In genomic region chr12:89863332-89863938, GRCh38 we compare ENCODE assay signal across 8 cellular contexts.
DNase-seq lines count a peak whose midpoint lies in the region; ATAC-seq and TF ChIP-seq lines count a peak whose summit lies in the region.

No MANE protein-coding gene starts in this region.

- H4K20me1 ChIP-seq in OCI-LY1 (ENCODE audit: insufficient read depth, low read length): no peaks in the 10 kb centered on the region

- TF ChIP-seq POLR2A in GM18505 (IDR thresholded peaks at IDR 0.05; ENCODE audit: borderline replicate concordance, extremely low read depth, insufficient read depth, insufficient read length): no peak

- peaks cover 46% of the 10 kb centered on the region for H3K4me1 Mint-ChIP-seq in activated naive CD8-positive, alpha-beta T cell treated with anti-CD3 and anti-CD28 coated beads for 36 hours

- TF ChIP-seq CTCF in OCI-LY1 (IDR thresholded peaks at IDR 0.05; ENCODE audit: low read length): no peak
- no peak for TF ChIP-seq CTCF in neutrophil (IDR thresholded peaks at IDR 0.05)

- H3K27me3 ChIP-seq in OCI-LY1 (ENCODE audit: insufficient read depth, low read length) (no peaks in the 10 kb centered on the region), neutrophil (no peaks in the 10 kb centered on the region), aorta (ENCODE audit: control insufficient read depth in 1 of 2, insufficient read depth in 2 of 2, low read length in 1 of 2) (peaks cover 0 to 1% of the 10 kb centered on the region in 2 donors)

- peak overlapping the region; percentile 69 for H3K4me2 ChIP-seq in OCI-LY1 (ENCODE audit: low read length)

- no peaks in the 10 kb centered on the region for H3K9me2 ChIP-seq in OCI-LY1 (ENCODE audit: low read depth, low read length)

- H3K36me3 ChIP-seq in OCI-LY1 (ENCODE audit: insufficient read depth, low read length) (no peaks in the 10 kb centered on the region), neutrophil (no peaks in the 10 kb centered on the region), aorta (ENCODE audit: control insufficient read depth in 1 of 2, insufficient read depth in 2 of 2, low read length in 1 of 2) (no peaks in the 10 kb centered on the region)

- H3F3A ChIP-seq in OCI-LY1 (ENCODE audit: insufficient read depth, low read length): no peaks in the 10 kb centered on the region

- 0 out of 2 replicates have a peak, but pooled peaks cover 2% of the 10 kb centered on the region for H3K9me3 ChIP-seq in OCI-LY1 (ENCODE audit: low read length)
- H3K9me3 ChIP-seq in neutrophil: no peaks in the 10 kb centered on the region
- no peaks in the 10 kb centered on the region for H3K9me3 ChIP-seq in aorta (ENCODE audit: control insufficient read depth, low read length)

- peaks cover 17% of the 10 kb centered on the region for H3K36me3 Mint-ChIP-seq in activated naive CD8-positive, alpha-beta T cell treated with anti-CD3 and anti-CD28 coated beads for 36 hours

- peaks cover 9% of the 10 kb centered on the region for H3K9me3 Mint-ChIP-seq in activated naive CD8-positive, alpha-beta T cell treated with anti-CD3 and anti-CD28 coated beads for 36 hours

- peak overlapping the region; percentile 70 for H3K4me3 Mint-ChIP-seq in activated naive CD8-positive, alpha-beta T cell treated with anti-CD3 and anti-CD28 coated beads for 36 hours

- intact Hi-C loops in aorta (cut with DNase I): no loop called here

- 77 to 79% methylated on average over 9 of the region's 9 CpGs for WGBS in aorta, 2 donors

- no peaks in the 10 kb centered on the region for H3K79me2 ChIP-seq in OCI-LY1 (ENCODE audit: insufficient read depth, low read length)

- H3K4me1 ChIP-seq in OCI-LY1 (ENCODE audit: insufficient read depth, low read length, severe bottlenecking) (peaks cover 64% of the 10 kb centered on the region), neutrophil (ENCODE audit: control insufficient read depth in 1 of 2, insufficient read depth in 1 of 2, low read depth in 1 of 2, low read length in 1 of 2) (peaks cover 28 to 37% of the 10 kb centered on the region in 2 experiments), aorta (ENCODE audit: control insufficient read depth in 1 of 2, insufficient read depth in 2 of 2, low read length in 2 of 2) (no peaks in the 10 kb centered on the region)

- peak overlapping the region; percentile 95 for H3K27ac Mint-ChIP-seq in activated naive CD8-positive, alpha-beta T cell treated with anti-CD3 and anti-CD28 coated beads for 36 hours

- peak; percentile 66 for ATAC-seq in GM18505 (IDR thresholded peaks at IDR 0.05; ENCODE audit: unreplicated experiment)
- ATAC-seq in HG02588 (IDR thresholded peaks at IDR 0.05; ENCODE audit: unreplicated experiment): peak; percentile 64
- ATAC-seq in aorta (ENCODE audit: low FRiP score): no peak

- 0 out of 2 replicates have a peak overlapping the region, but pooled peaks have one; percentile 54 for H2AFZ ChIP-seq in OCI-LY1 (ENCODE audit: low read length)

- DNase-seq in activated naive CD8-positive, alpha-beta T cell treated with anti-CD3 and anti-CD28 coated beads for 36 hours: peak; percentile 60
- DNase-seq in hepatic stellate cell (ENCODE audit: low spot score) (no peak), C1 segment of cervical spinal cord (lab: John Stamatoyannopoulos, UW) (no peak), aorta (no peak)

- H3K9ac ChIP-seq in OCI-LY1 (ENCODE audit: low read length): peak overlapping the region; percentile 71

- H3K4me3 ChIP-seq in OCI-LY1 (ENCODE audit: low read depth, low read length, poor library complexity, severe bottlenecking) (peak overlapping the region; percentile 42), neutrophil (ENCODE audit: low read depth in 1 of 2, low read length in 1 of 2) (peak overlapping the region; percentile 2 to 54), aorta (ENCODE audit: low read length in 2 of 2) (no peak overlapping the region)

- H3K27ac ChIP-seq in OCI-LY1 (ENCODE audit: low read depth, low read length, poor library complexity, severe bottlenecking) (peak overlapping the region; percentile 95), neutrophil (peak overlapping the region; percentile 97), aorta (ENCODE audit: low read depth in 1 of 2, low read length in 2 of 2) (no peak overlapping the region)

- H3K27me3 Mint-ChIP-seq in activated naive CD8-positive, alpha-beta T cell treated with anti-CD3 and anti-CD28 coated beads for 36 hours: no peaks in the 10 kb centered on the region

Comparison
In these comparisons a context has a peak if more than half of its experiments do, and no peak if none do; other contexts are left out.
1. H3K27ac ChIP-seq: peak in OCI-LY1 (single experiment) and neutrophil (single experiment); none in aorta (0 of 2).
2. H3K4me3 ChIP-seq: peak in OCI-LY1 (single experiment) and neutrophil (2 of 2); none in aorta (0 of 2).